In genomic region chr7:16004661-16005060, GRCh38 we compare ENCODE assay signal across 20 cellular contexts.
DNase-seq lines count a peak whose midpoint lies in the region; ATAC-seq, FAIRE-seq and TF ChIP-seq lines count a peak whose summit lies in the region.
"Had no signal": no experiment of that assay in that cellular context is flagged by ENCODE, and none has a peak within 500 bp of the region (broad histone marks: within the 10 kb centered on the region; RNA-seq: fewer than 3 reads in every experiment).

No MANE protein-coding gene starts in this region.

- H3K27me3 Mint-ChIP-seq in astrocyte (ENCODE audit: low read depth, unreplicated experiment): no peaks in the 10 kb centered on the region
- H3K27me3 Mint-ChIP-seq: T-cell had no signal

- no peak for ATAC-seq in HG03342 (IDR thresholded peaks at IDR 0.05; ENCODE audit: unreplicated experiment)
- no peak for ATAC-seq in GM21515 (IDR thresholded peaks at IDR 0.05; ENCODE audit: unreplicated experiment)
- ATAC-seq: HCT116, Right ventricle myocardium inferior, T-cell had no signal

- no peaks in the 10 kb centered on the region for H3K4me1 Mint-ChIP-seq in astrocyte (ENCODE audit: low read depth, unreplicated experiment)
- H3K4me1 Mint-ChIP-seq: T-cell had no signal

- TF ChIP-seq POLR2A in H54 (IDR thresholded peaks at IDR 0.05; ENCODE audit: low read depth, low read length): no peak
- TF ChIP-seq POLR2A in erythroblast (IDR thresholded peaks at IDR 0.05; ENCODE audit: low read length): no peak

- H3K36me3 ChIP-seq in astrocyte (ENCODE audit: insufficient read depth, low read length): no peaks in the 10 kb centered on the region
- H3K36me3 ChIP-seq: MG63, SJSA1 had no signal

- no peak overlapping the region for H3K27ac Mint-ChIP-seq in astrocyte (ENCODE audit: unreplicated experiment)
- H3K27ac Mint-ChIP-seq: T-cell had no signal

- no peak overlapping the region for H3K27ac ChIP-seq in astrocyte (ENCODE audit: low read depth, low read length)
- H3K27ac ChIP-seq: SJSA1 had no signal

- H3K9me3 Mint-ChIP-seq in astrocyte (ENCODE audit: unreplicated experiment): no peaks in the 10 kb centered on the region

- no peaks in the 10 kb centered on the region for H3K9me3 ChIP-seq in astrocyte (ENCODE audit: insufficient read depth, low read depth, low read length)
- H3K9me3 ChIP-seq: MG63, SJSA1 had no signal

- H3K4me3 Mint-ChIP-seq in astrocyte (ENCODE audit: unreplicated experiment): no peak overlapping the region
- H3K4me3 Mint-ChIP-seq: T-cell had no signal

- peak; percentile 81 for FAIRE-seq in H54 (lab: Jason Lieb, UNC)
- peak; percentile 5 for FAIRE-seq in astrocyte (lab: Jason Lieb, UNC)
- FAIRE-seq: H1, RCC 7860 had no signal

- no peaks in the 10 kb centered on the region for H3K27me3 ChIP-seq in astrocyte (ENCODE audit: insufficient read depth, low read length)
- H3K27me3 ChIP-seq: MG63, SJSA1 had no signal

- DNase-seq in H54 (ENCODE audit: insufficient read length, low spot score) (no peak), NCI-H2107 treated with DMSO at 0.1 percent for 48 hours (lab: John Stamatoyannopoulos, UW; ENCODE audit: unreplicated experiment) (peak; percentile 83), NCI-H524 treated with DMSO at 0.1 percent for 48 hours (lab: John Stamatoyannopoulos, UW) (peak; percentile 86), astrocyte (ENCODE audit: low read depth) (no peak), erythroblast (lab: John Stamatoyannopoulos, UW) (no peak)
- DNase-seq in stimulated activated CD4-positive, alpha-beta T cell treated with anti-CD3 and anti-CD28 coated beads, Interleukin-2, amount 100 ng/mL, for 24 hours: no peak
- DNase-seq: DMS153, IMR-90, KG1, MG63, NCI-H1105 treated with DMSO at 0.1 percent for 48 hours, NCI-H2081, T-cell had no signal

- H4K20me1 ChIP-seq in astrocyte (ENCODE audit: insufficient read depth, low read length): no peaks in the 10 kb centered on the region

- H3K36me3 Mint-ChIP-seq in astrocyte (ENCODE audit: low read depth, unreplicated experiment): no peaks in the 10 kb centered on the region
- H3K36me3 Mint-ChIP-seq: T-cell had no signal

- no peak overlapping the region for H3K4me3 ChIP-seq in astrocyte (ENCODE audit: insufficient read depth, low read depth, low read length)
- H3K4me3 ChIP-seq: MG63, SJSA1 had no signal

- H3K79me2 ChIP-seq in astrocyte (ENCODE audit: insufficient read depth, low read length): no peaks in the 10 kb centered on the region

- no peak overlapping the region for H3K9ac ChIP-seq in astrocyte (ENCODE audit: low read length)

- TF ChIP-seq CTCF in astrocyte (IDR thresholded peaks at IDR 0.05; ENCODE audit: insufficient read depth, low read depth, low read length): no peak

- no peak overlapping the region for H3K4me2 ChIP-seq in astrocyte (ENCODE audit: low read length)

- no peak overlapping the region for H2AFZ ChIP-seq in astrocyte (ENCODE audit: low read depth, low read length)

- no peaks in the 10 kb centered on the region for H3K4me1 ChIP-seq in astrocyte (ENCODE audit: insufficient read depth, low read length)
- H3K4me1 ChIP-seq: SJSA1 had no signal

Comparison
In these comparisons a context has a peak if more than half of its experiments do, and no peak if none do; other contexts are left out.
1. DNase-seq: peak in NCI-H2107 treated with DMSO at 0.1 percent for 48 hours (single experiment) and NCI-H524 treated with DMSO at 0.1 percent for 48 hours (single experiment); none in H54 (single experiment), astrocyte (single experiment), erythroblast (0 of 2) and stimulated activated CD4-positive, alpha-beta T cell treated with anti-CD3 and anti-CD28 coated beads, Interleukin-2, amount 100 ng/mL, for 24 hours (0 of 2).